8 cellular contexts compared by ENCODE assay signal in the genomic region with DNA sequence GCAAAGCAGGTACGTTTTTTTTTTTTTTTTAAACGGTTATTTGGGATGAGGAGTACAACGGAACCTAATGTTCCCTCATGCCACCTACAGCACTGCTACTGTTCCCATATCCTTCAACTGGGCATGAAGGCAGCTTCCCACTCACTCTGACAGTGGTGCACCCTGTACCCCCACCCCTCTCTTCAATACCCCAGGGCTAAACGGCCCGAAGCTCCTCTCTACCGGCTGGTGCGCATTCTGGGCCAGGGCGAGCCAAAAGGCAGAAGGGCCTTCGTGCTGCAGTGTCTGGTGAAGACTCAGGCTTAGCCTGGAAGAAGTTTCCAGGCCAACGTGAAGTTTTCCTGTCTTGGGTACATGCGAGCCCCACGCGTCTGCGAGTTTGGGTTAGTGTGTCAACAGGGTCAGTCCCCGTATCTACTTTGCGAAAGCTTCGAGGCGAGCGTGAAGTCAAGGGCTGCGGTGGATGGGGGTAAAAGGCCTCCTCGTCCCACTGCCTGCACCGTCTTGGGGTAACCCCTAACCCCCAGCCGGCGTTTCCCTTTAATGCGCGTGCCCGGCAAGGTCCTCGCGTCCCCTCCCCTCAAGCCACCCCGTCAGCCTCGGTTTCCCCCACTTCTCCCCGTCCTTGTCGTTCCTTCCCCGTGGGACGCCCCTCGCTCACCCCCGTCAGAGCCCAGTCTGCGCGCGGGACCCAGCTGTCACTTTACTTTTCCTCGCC. TPM values are rescaled to one million over a fixed set of nuclear protein-coding genes. Genes with fewer than 3 reads are reported as not detected.
DNase-seq lines count a peak whose midpoint lies in the region; ATAC-seq and TF ChIP-seq lines count a peak whose summit lies in the region.

No MANE protein-coding gene starts in this region.

- ATAC-seq in GM18858 (IDR thresholded peaks at IDR 0.05; ENCODE audit: unreplicated experiment) (peak; percentile 17), HG02588 (IDR thresholded peaks at IDR 0.05; ENCODE audit: unreplicated experiment) (peak; percentile 34), memory B cell (ENCODE audit: low read depth) (peak; percentile 57)

- in situ Hi-C loops in ACHN (cut with HindIII; ENCODE audit: low pct_ligation_motif_present, low pct_unique_long_range_greater_than_20kb, low sequenced_read_pairs): no loop called here

- no peaks in the 10 kb centered on the region for H3K9me3 ChIP-seq in thyroid gland

- no peak for TF ChIP-seq POLR2A in thyroid gland (IDR thresholded peaks at IDR 0.05)

- CTCF ChIA-PET in RWPE1 (lab: Yijun Ruan, JAX): interaction anchor here (0.6 kb wide), 1 partner anchor 161 kb away, joined by 3 read pairs; no protein-coding TSS in a partner anchor

- H3K27me3 ChIP-seq in dorsolateral prefrontal cortex (no peaks in the 10 kb centered on the region), thyroid gland (no peaks in the 10 kb centered on the region)

- H3K27ac ChIP-seq in RWPE1 (peak overlapping the region; percentile 74), dorsolateral prefrontal cortex (peak overlapping the region in 58 of 59 donors; percentile 12 to 95 (median 82)), thyroid gland (peak overlapping the region in 2 of 3 donors; percentile 80 to 87)

- POLR2A ChIA-PET in RWPE1 (lab: Yijun Ruan, JAX; ENCODE audit: low non-redundant PET): no interaction called here

- DNase-seq in RWPE1 (ENCODE audit: low spot score) (no peak), dorsolateral prefrontal cortex (peak in 6 of 10 donors; percentile 25 to 59 (median 43)), memory B cell (ENCODE audit: low spot score in 2 of 2) (no peak), thyroid gland (no peak), ACHN (no peak), GF-D8 (lab: John Stamatoyannopoulos, UW) (no peak)

- no peak for TF ChIP-seq CTCF in RWPE1 (conservative IDR thresholded peaks at IDR 0.05; ENCODE audit: low read depth)
- TF ChIP-seq CTCF in dorsolateral prefrontal cortex (IDR thresholded peaks at IDR 0.05 in 54 of 56, conservative IDR thresholded peaks at IDR 0.05 in 2 of 56; ENCODE audit: low read depth in 1 of 56, partially characterized antibody in 56 of 56): no peak
- no peak for TF ChIP-seq CTCF in thyroid gland (IDR thresholded peaks at IDR 0.05)

- intact Hi-C loops in dorsolateral prefrontal cortex (cut with DNase I): loop anchor here (5.0 to 10.0 kb wide), 3 partner anchors 35 to 605 kb away; a partner anchor contains a TSS
- intact Hi-C loops in thyroid gland (cut with DNase I): no loop called here

- no peaks in the 10 kb centered on the region for H3K27me3 Mint-ChIP-seq in memory B cell

- H3K4me3 ChIP-seq in dorsolateral prefrontal cortex (peak overlapping the region; percentile 64 to 99 (median 87)), thyroid gland (replicated peaks in 1 of 3) (peak overlapping the region; percentile 66 to 86 (median 68))

- peaks cover 5% of the 10 kb centered on the region for H3K36me3 Mint-ChIP-seq in memory B cell

- peaks cover 30% of the 10 kb centered on the region for H3K4me1 Mint-ChIP-seq in memory B cell

- H3K4me1 ChIP-seq in thyroid gland: peaks cover 0 to 7% of the 10 kb centered on the region in 2 donors

- H3K27ac Mint-ChIP-seq in memory B cell: peak overlapping the region; percentile 68

- H3K4me3 Mint-ChIP-seq in memory B cell: peak overlapping the region; percentile 90

- 14 to 17% methylated on average over 33 to 36 of the region's 41 CpGs for WGBS in thyroid gland, 2 donors

- no peaks in the 10 kb centered on the region for H3K9me3 Mint-ChIP-seq in memory B cell

- H3K36me3 ChIP-seq in thyroid gland: no peaks in the 10 kb centered on the region

RNA-seq across cellular contexts. Expression of a gene that starts 0.8 kb away (rescaled TPM):
- 100 to 1,000 TPM in 53 of 120 experiments, 10 to 100 TPM in 67; 50.5 to 141 (median 96.9) TPM for total RNA-seq in dorsolateral prefrontal cortex
- 10 to 100 TPM; 28.5 to 46.0 (median 38.4) TPM for total RNA-seq in thyroid gland

Comparison
In these comparisons a context has a peak if more than half of its experiments do, and no peak if none do; other contexts are left out.
1. DNase-seq: peak in dorsolateral prefrontal cortex (6 of 10); none in RWPE1 (single experiment), memory B cell (0 of 2), thyroid gland (0 of 2), ACHN (single experiment) and GF-D8 (single experiment).
2. Peak in every context shown above with its lines, with median percentiles within 50 percentile points of each other: ATAC-seq and H3K27ac ChIP-seq.